Comparison of ENCODE assay signal across 27 cellular contexts in the genomic region with DNA sequence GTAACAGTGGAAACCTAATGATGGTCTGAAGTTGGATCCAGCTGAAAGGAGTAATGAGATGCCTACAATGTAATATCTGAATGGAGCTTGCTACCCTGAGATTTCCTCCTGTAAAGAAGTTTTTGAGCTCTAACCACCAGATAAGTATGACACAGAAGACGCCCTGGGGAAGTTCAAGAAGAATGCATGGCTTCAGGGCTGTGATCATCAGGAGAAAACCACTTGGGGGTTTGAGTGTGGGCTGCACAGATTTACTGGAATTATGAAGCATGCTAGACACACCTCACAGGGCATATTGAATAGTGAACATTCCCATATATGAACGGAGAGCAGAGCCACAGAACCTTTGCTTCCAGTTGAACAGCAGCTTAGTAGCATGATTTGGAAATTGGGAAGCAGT. TPM values are rescaled to one million over a fixed set of nuclear protein-coding genes. Genes with fewer than 3 reads are reported as not detected.
A peak's percentile ranks its signal among the peaks of the same experiment; 100 is the strongest.
DNase-seq lines count a peak whose midpoint lies in the region; ATAC-seq, FAIRE-seq and TF ChIP-seq lines count a peak whose summit lies in the region.
"Had no signal": no experiment of that assay in that cellular context is flagged by ENCODE, and none has a peak within 500 bp of the region (broad histone marks: within the 10 kb centered on the region; RNA-seq: fewer than 3 reads in every experiment).

No MANE protein-coding gene starts in this region.

- no TSS peak for BruUV-seq in MCF 10A (replicated peaks; lab: Mats Ljungman, UMichigan)

- CTCF ChIA-PET in MCF 10A (lab: Yijun Ruan, JAX) = interaction anchor here (0.8 to 5.0 kb wide), 4 partner anchors 8 to 328 kb away, joined by 3 to 61 read pairs (median 6); a partner anchor contains a TSS

- no peak for TF ChIP-seq EP300 in transverse colon (IDR thresholded peaks at IDR 0.05; ENCODE audit: low read depth)

- no peak for ATAC-seq in GM18909 (IDR thresholded peaks at IDR 0.05; ENCODE audit: poor library complexity, unreplicated experiment)
- ATAC-seq: natural killer cell, Right ventricle myocardium inferior, T-helper 17 cell had no signal

- H3K27me3 Mint-ChIP-seq in MCF 10A (ENCODE audit: insufficient read depth, unreplicated experiment) (no peaks in the 10 kb centered on the region), astrocyte (ENCODE audit: low read depth, unreplicated experiment) (no peaks in the 10 kb centered on the region)
- H3K27me3 Mint-ChIP-seq: activated B cell treated with CpG ODN at 0.5 μM for 24 hours had no signal

- in situ Hi-C loops in transverse colon (cut with MboI; ENCODE audit: low pct_ligation_motif_present in 1 of 4, low pct_unique_long_range_greater_than_20kb in 1 of 4, low sequenced_read_pairs in 3 of 4) = no loop called here

- no peaks in the 10 kb centered on the region for H3K9me3 Mint-ChIP-seq in MCF 10A (ENCODE audit: unreplicated experiment)
- no peaks in the 10 kb centered on the region for H3K9me3 Mint-ChIP-seq in astrocyte (ENCODE audit: unreplicated experiment)
- H3K9me3 Mint-ChIP-seq: activated B cell treated with CpG ODN at 0.5 μM for 24 hours; CD4-positive, CD25-positive, alpha-beta regulatory T cell; natural killer cell had no signal

- FAIRE-seq in astrocyte (lab: Jason Lieb, UNC) = peak; percentile 87
- FAIRE-seq: frontal cortex, GM19239 had no signal

- no peak for TF ChIP-seq CTCF in MCF 10A (IDR thresholded peaks at IDR 0.05; ENCODE audit: unreplicated experiment)
- no peak for TF ChIP-seq CTCF in breast epithelium (IDR thresholded peaks at IDR 0.05)
- TF ChIP-seq CTCF in astrocyte (IDR thresholded peaks at IDR 0.05; ENCODE audit: insufficient read depth, low read depth, low read length) = no peak
- TF ChIP-seq CTCF in thyroid gland (IDR thresholded peaks at IDR 0.05) = no peak
- TF ChIP-seq CTCF in transverse colon (IDR thresholded peaks at IDR 0.05) = no peak

- no peaks in the 10 kb centered on the region for H3K79me2 ChIP-seq in astrocyte (ENCODE audit: insufficient read depth, low read length)

- no peak overlapping the region for H3K27ac ChIP-seq in breast epithelium
- H3K27ac ChIP-seq in astrocyte (ENCODE audit: low read depth, low read length) = peak overlapping the region; percentile 80
- no peak overlapping the region for H3K27ac ChIP-seq in thyroid gland
- no peak overlapping the region for H3K27ac ChIP-seq in transverse colon
- H3K27ac ChIP-seq: 22Rv1, spleen, thoracic aorta had no signal

- POLR2A ChIA-PET in MCF 10A (lab: Yijun Ruan, JAX) = interaction anchor here (1.0 kb wide), 1 partner anchor 38 kb away, joined by 5 read pairs; no protein-coding TSS in a partner anchor

- H4K20me1 ChIP-seq in astrocyte (ENCODE audit: insufficient read depth, low read length) = no peaks in the 10 kb centered on the region

- no peaks in the 10 kb centered on the region for H3K9me3 ChIP-seq in breast epithelium
- no peaks in the 10 kb centered on the region for H3K9me3 ChIP-seq in astrocyte (ENCODE audit: insufficient read depth, low read depth, low read length)
- no peaks in the 10 kb centered on the region for H3K9me3 ChIP-seq in thyroid gland
- no peaks in the 10 kb centered on the region for H3K9me3 ChIP-seq in transverse colon
- H3K9me3 ChIP-seq: spleen, thoracic aorta had no signal

- TF ChIP-seq POLR2A in breast epithelium (IDR thresholded peaks at IDR 0.05) = no peak
- TF ChIP-seq POLR2A in thyroid gland (IDR thresholded peaks at IDR 0.05) = no peak
- TF ChIP-seq POLR2A in transverse colon (IDR thresholded peaks at IDR 0.05) = no peak

- H3K9ac ChIP-seq in astrocyte (ENCODE audit: low read length) = peak overlapping the region; percentile 52

- H3K4me3 ChIP-seq in breast epithelium (no peak overlapping the region), astrocyte (ENCODE audit: insufficient read depth, low read depth, low read length) (no peak overlapping the region), thyroid gland (replicated peaks in 1 of 3) (no peak overlapping the region), transverse colon (no peak overlapping the region)
- H3K4me3 ChIP-seq: lung, spleen, thoracic aorta had no signal

- no peak overlapping the region for H3K4me2 ChIP-seq in astrocyte (ENCODE audit: low read length)

- H3K27me3 ChIP-seq in breast epithelium (no peaks in the 10 kb centered on the region), astrocyte (ENCODE audit: insufficient read depth, low read length) (no peaks in the 10 kb centered on the region), thyroid gland (no peaks in the 10 kb centered on the region), transverse colon (no peaks in the 10 kb centered on the region)
- H3K27me3 ChIP-seq: spleen had no signal

- no peak for DNase-seq in MCF 10A (ENCODE audit: unreplicated experiment)
- no peak for DNase-seq in breast epithelium (ENCODE audit: low spot score in 2 of 2)
- DNase-seq in astrocyte (ENCODE audit: low read depth) = peak; percentile 91
- DNase-seq in iris pigment epithelial cell (ENCODE audit: low read depth) = peak; percentile 67
- no peak for DNase-seq in thyroid gland
- no peak for DNase-seq in transverse colon
- no peak for DNase-seq in islet precursor cell
- DNase-seq: activated B cell treated with CpG ODN at 0.5 μM for 24 hours; activated naive CD8-positive, alpha-beta T cell treated with anti-CD3 and anti-CD28 coated beads, Interleukin-2, amount 10 ng/mL, durations not matched to agents 7 days and 5 days; CD4-positive, CD25-positive, alpha-beta regulatory T cell; cerebellar nuclear complex; DMS79; Kasumi-1; natural killer cell; NCI-H1436; NCI-H345; NK-92 treated with Interleukin-12 subunit alpha and Interleukin-12 subunit beta, amount 100 ng/mL, for 24 hours; posterior cingulate gyrus; spleen; T-helper 17 cell had no signal

- peak overlapping the region; percentile 80 for H3K27ac Mint-ChIP-seq in MCF 10A (ENCODE audit: low read depth, unreplicated experiment)
- peak overlapping the region; percentile 95 for H3K27ac Mint-ChIP-seq in astrocyte (ENCODE audit: unreplicated experiment)
- H3K27ac Mint-ChIP-seq: activated B cell treated with CpG ODN at 0.5 μM for 24 hours; activated naive CD8-positive, alpha-beta T cell treated with anti-CD3 and anti-CD28 coated beads, Interleukin-2, amount 10 ng/mL, durations not matched to agents 7 days and 5 days; CD4-positive, CD25-positive, alpha-beta regulatory T cell; natural killer cell; T-helper 17 cell had no signal

- intact Hi-C loops in MCF 10A (cut with micrococcal nuclease) (no loop called here), breast epithelium (cut with DNase I; ENCODE audit: low total_unique reads) (no loop called here), thyroid gland (cut with DNase I) (no loop called here), transverse colon (cut with DNase I; ENCODE audit: low total_unique reads) (no loop called here)

- H3K4me3 Mint-ChIP-seq in MCF 10A (ENCODE audit: unreplicated experiment) (no peak overlapping the region), astrocyte (ENCODE audit: unreplicated experiment) (no peak overlapping the region)
- H3K4me3 Mint-ChIP-seq: activated B cell treated with CpG ODN at 0.5 μM for 24 hours; activated naive CD8-positive, alpha-beta T cell treated with anti-CD3 and anti-CD28 coated beads, Interleukin-2, amount 10 ng/mL, durations not matched to agents 7 days and 5 days; CD4-positive, CD25-positive, alpha-beta regulatory T cell; natural killer cell; T-helper 17 cell had no signal

- H3K4me1 ChIP-seq in breast epithelium = no peaks in the 10 kb centered on the region
- H3K4me1 ChIP-seq in astrocyte (ENCODE audit: insufficient read depth, low read length) = peaks cover 68% of the 10 kb centered on the region
- H3K4me1 ChIP-seq in thyroid gland = peaks cover 7 to 11% of the 10 kb centered on the region in 2 donors
- peaks cover 0 to 5% (median 0%) of the 10 kb centered on the region in 4 donors for H3K4me1 ChIP-seq in transverse colon

- H3K36me3 Mint-ChIP-seq in MCF 10A (ENCODE audit: insufficient read depth, unreplicated experiment) (no peaks in the 10 kb centered on the region), astrocyte (ENCODE audit: low read depth, unreplicated experiment) (peaks cover 4% of the 10 kb centered on the region)
- H3K36me3 Mint-ChIP-seq: CD4-positive, CD25-positive, alpha-beta regulatory T cell; natural killer cell had no signal

- H3K36me3 ChIP-seq in breast epithelium = no peaks in the 10 kb centered on the region
- H3K36me3 ChIP-seq in astrocyte (ENCODE audit: insufficient read depth, low read length) = no peaks in the 10 kb centered on the region
- H3K36me3 ChIP-seq in thyroid gland = no peaks in the 10 kb centered on the region
- H3K36me3 ChIP-seq in transverse colon = no peaks in the 10 kb centered on the region
- H3K36me3 ChIP-seq: spleen, thoracic aorta had no signal

- WGBS in thyroid gland, 2 donors = 90 to 95% methylated on average over 2 of the region's 2 CpGs
- WGBS in transverse colon (ENCODE audit: low coverage in 1 of 2), 2 donors = 58 to 83% methylated on average over 2 of the region's 2 CpGs

- peak overlapping the region; percentile 16 for H2AFZ ChIP-seq in astrocyte (ENCODE audit: low read depth, low read length)

- peaks cover 56% of the 10 kb centered on the region for H3K4me1 Mint-ChIP-seq in MCF 10A (ENCODE audit: insufficient read depth, unreplicated experiment)
- H3K4me1 Mint-ChIP-seq in astrocyte (ENCODE audit: low read depth, unreplicated experiment) = peaks cover 73% of the 10 kb centered on the region

RNA-seq across cellular contexts. Expression of a gene that starts 10.6 kb away (rescaled TPM):
- 10.4 and 19.4 TPM in 2 replicates for total RNA-seq in MCF 10A (2022)
- 100 to 1,000 TPM in 1 of 3 donors, 10 to 100 TPM in 2; 38.7 to 430 (median 42.0) TPM for total RNA-seq in breast epithelium
- 272 and 333 TPM in 2 replicates for total RNA-seq in astrocyte
- 100 to 1,000 TPM in 1 of 4 donors, 10 to 100 TPM in 3; 41.5 to 100 (median 63.7) TPM for total RNA-seq in thyroid gland
- total RNA-seq in transverse colon = 10 to 100 TPM in 2 of 4 donors, 1 to 10 TPM in 2; 6.4 to 55.3 (median 18.4) TPM
- total RNA-seq: activated B cell treated with CpG ODN at 0.5 μM for 24 hours; activated naive CD8-positive, alpha-beta T cell treated with anti-CD3 and anti-CD28 coated beads, Interleukin-2, amount 10 ng/mL, durations not matched to agents 7 days and 5 days; CD4-positive, CD25-positive, alpha-beta regulatory T cell; T-helper 17 cell had no signal

Comparison
In these comparisons a context has a peak if more than half of its experiments do, and no peak if none do; other contexts are left out.
1. DNase-seq: peak in astrocyte (single experiment) and iris pigment epithelial cell (single experiment); none in MCF 10A (single experiment), breast epithelium (0 of 2), thyroid gland (0 of 2), transverse colon (single experiment) and islet precursor cell (single experiment).